Comparison of ENCODE assay signal across 8 cellular contexts in the genomic region with DNA sequence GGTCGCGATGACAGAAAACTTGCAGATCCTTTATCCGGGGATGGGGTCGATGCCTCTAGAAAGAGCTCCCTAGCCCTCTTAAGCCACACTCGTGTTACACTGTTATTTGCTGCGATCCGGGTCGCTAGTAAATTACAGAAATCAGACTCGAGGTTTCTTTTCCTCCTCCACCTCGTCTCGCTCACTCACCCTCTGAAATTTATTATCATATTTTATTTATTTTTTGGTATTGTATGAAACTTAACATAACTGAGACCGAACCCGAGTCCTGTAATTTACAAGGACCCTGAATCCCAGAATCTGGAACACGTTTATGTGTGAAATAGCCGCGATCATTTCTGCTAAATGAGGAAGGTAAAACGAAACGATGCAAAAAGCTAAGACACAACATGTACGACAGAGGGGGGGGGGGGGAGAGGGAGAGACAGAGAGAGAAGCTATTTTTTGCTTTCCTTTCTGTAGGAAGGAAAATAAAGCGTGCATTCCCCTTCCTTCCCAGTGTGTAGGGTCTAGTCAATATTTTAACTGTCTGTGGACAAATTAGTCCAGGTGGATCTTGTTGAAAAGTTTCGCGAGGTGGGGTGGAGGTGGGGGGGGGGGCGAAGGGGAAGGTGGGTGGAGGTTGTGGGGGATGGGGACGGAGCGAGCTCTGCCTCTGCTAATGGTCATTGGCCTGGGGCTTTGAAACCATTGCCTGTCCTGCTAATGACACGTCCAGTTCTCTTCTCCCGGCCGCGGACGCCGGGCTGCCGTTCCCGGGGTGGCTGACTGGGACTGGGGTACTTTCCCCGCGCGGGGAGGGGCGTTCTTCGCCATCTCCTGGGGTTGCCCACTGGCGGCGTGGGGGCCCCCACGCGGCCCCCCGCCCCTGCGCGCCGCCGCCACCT. TPM values are rescaled to one million over a fixed set of nuclear protein-coding genes. Genes with fewer than 3 reads are reported as not detected.
DNase-seq lines count a peak whose midpoint lies in the region; ATAC-seq and TF ChIP-seq lines count a peak whose summit lies in the region.

No MANE protein-coding gene starts in this region.

- no peak for ATAC-seq in esophagus mucosa

- H3K27me3 Mint-ChIP-seq in endothelial cell (ENCODE audit: unreplicated experiment): peaks cover 5% of the 10 kb centered on the region

- no peaks in the 10 kb centered on the region for H3K9me3 ChIP-seq in mesodermal cell (ENCODE audit: control insufficient read depth, low read length)

- H3K4me3 ChIP-seq in mesodermal cell (ENCODE audit: extremely low read depth, insufficient read depth, low read length, poor library complexity, severe bottlenecking): peak overlapping the region; percentile 82

- peak; percentile 26 to 48 for DNase-seq in NCI-H2081 (lab: John Stamatoyannopoulos, UW)
- DNase-seq in NCI-H2081 treated with DMSO at 0.1 percent for 48 hours (lab: John Stamatoyannopoulos, UW): no peak
- peak; percentile 73 to 81 for DNase-seq in NCI-H524 (lab: John Stamatoyannopoulos, UW)
- peak; percentile 72 for DNase-seq in activated CD8-positive, alpha-beta memory T cell treated with anti-CD3 and anti-CD28 coated beads, Interleukin-2, amount 50 U/mL, for 48 hours
- peak; percentile 55 for DNase-seq in endothelial cell (ENCODE audit: low spot score)
- peak; percentile 55 for DNase-seq in stimulated activated CD8-positive, alpha-beta memory T cell treated with anti-CD3 and anti-CD28 coated beads, Interleukin-4, amount 100 ng/mL, for 48 hours

- H3K4me3 Mint-ChIP-seq in endothelial cell (ENCODE audit: unreplicated experiment): peak overlapping the region; percentile 97

- peak overlapping the region; percentile 48 for H3K27ac ChIP-seq in mesodermal cell (ENCODE audit: low read depth, low read length, severe bottlenecking)

- peaks cover 11% of the 10 kb centered on the region for H3K36me3 Mint-ChIP-seq in endothelial cell (ENCODE audit: low read depth, unreplicated experiment)

- 0% methylated on average over 15 to 19 of the region's 47 CpGs for WGBS in mesodermal cell (ENCODE audit: insufficient coverage in 2 of 2), 2 experiments

- H3K27ac Mint-ChIP-seq in endothelial cell (ENCODE audit: unreplicated experiment): peak overlapping the region; percentile 66

- H3K4me1 Mint-ChIP-seq in endothelial cell (ENCODE audit: unreplicated experiment): peaks cover 15% of the 10 kb centered on the region

- no peak for TF ChIP-seq CTCF in endothelial cell (IDR thresholded peaks at IDR 0.05; ENCODE audit: unreplicated experiment)

- peaks cover 4% of the 10 kb centered on the region for H3K9me3 Mint-ChIP-seq in endothelial cell (ENCODE audit: unreplicated experiment)

- peaks cover 7% of the 10 kb centered on the region for H3K36me3 ChIP-seq in mesodermal cell (ENCODE audit: control insufficient read depth, insufficient read depth, low read length)

- H3K4me1 ChIP-seq in mesodermal cell (ENCODE audit: control insufficient read depth, insufficient read depth, low read length, poor library complexity, severe bottlenecking): no peaks in the 10 kb centered on the region

RNA-seq across cellular contexts. Expression of gene BBX, which starts 1.7 kb away (rescaled TPM):
- 54.3 TPM for total RNA-seq in endothelial cell (ENCODE audit: unreplicated experiment)
- polyA plus RNA-seq in mesodermal cell (2013, experiment 1 of 2): 57.3 TPM
- 57.0 TPM for polyA plus RNA-seq in mesodermal cell (2013, experiment 2 of 2)
- total RNA-seq in esophagus mucosa: 19.9 TPM
